ENCODE assay signal across 2 cellular contexts in genomic region chr9:94911986-94912635, GRCh38.
TF ChIP-seq lines count a peak whose summit lies in the region.

No MANE protein-coding gene starts in this region.

TF ChIP-seq in SK-N-SH treated with all-trans-retinoic acid at 6 μM for 48 hours, 23 proteins besides CTCF, POLR2A, EP300 and RAD21 (continued from another document):
- TF ChIP-seq TSHZ2 (CRISPR knock-in tag; IDR thresholded peaks at IDR 0.05) (no peak), ZFP30 (CRISPR knock-in tag; IDR thresholded peaks at IDR 0.05) (no peak), ZFP3 (CRISPR knock-in tag; IDR thresholded peaks at IDR 0.05) (no peak), ZNF565 (CRISPR knock-in tag; conservative IDR thresholded peaks at IDR 0.05; ENCODE audit: low read depth) (no peak), BACH2 (CRISPR knock-in tag; IDR thresholded peaks at IDR 0.05; ENCODE audit: borderline replicate concordance) (no peak), ARNTL (CRISPR knock-in tag; IDR thresholded peaks at IDR 0.05; ENCODE audit: borderline replicate concordance, low read depth) (no peak), CREB5 (CRISPR knock-in tag; IDR thresholded peaks at IDR 0.05; ENCODE audit: low read depth) (no peak), ZNF8 (CRISPR knock-in tag; IDR thresholded peaks at IDR 0.05) (no peak), ZC3H10 (CRISPR knock-in tag; IDR thresholded peaks at IDR 0.05) (no peak)

TF ChIP-seq in WTC11, 78 proteins besides CTCF, POLR2A, EP300 and RAD21 (continued from another document):
- TF ChIP-seq E2F4 (CRISPR knock-in tag; IDR thresholded peaks at IDR 0.05; ENCODE audit: borderline replicate concordance, low read depth) (no peak), ATF6 (CRISPR knock-in tag; IDR thresholded peaks at IDR 0.05) (no peak), ZSCAN18 (CRISPR knock-in tag; IDR thresholded peaks at IDR 0.05) (no peak), SMAD4 (CRISPR knock-in tag; IDR thresholded peaks at IDR 0.05) (no peak), NR3C1 (CRISPR knock-in tag; conservative IDR thresholded peaks at IDR 0.05; ENCODE audit: low read depth) (no peak), ZNF232 (CRISPR knock-in tag; IDR thresholded peaks at IDR 0.05) (no peak), IRF1 (CRISPR knock-in tag; IDR thresholded peaks at IDR 0.05) (no peak)
